8 cellular contexts compared by ENCODE assay signal in the genomic region with DNA sequence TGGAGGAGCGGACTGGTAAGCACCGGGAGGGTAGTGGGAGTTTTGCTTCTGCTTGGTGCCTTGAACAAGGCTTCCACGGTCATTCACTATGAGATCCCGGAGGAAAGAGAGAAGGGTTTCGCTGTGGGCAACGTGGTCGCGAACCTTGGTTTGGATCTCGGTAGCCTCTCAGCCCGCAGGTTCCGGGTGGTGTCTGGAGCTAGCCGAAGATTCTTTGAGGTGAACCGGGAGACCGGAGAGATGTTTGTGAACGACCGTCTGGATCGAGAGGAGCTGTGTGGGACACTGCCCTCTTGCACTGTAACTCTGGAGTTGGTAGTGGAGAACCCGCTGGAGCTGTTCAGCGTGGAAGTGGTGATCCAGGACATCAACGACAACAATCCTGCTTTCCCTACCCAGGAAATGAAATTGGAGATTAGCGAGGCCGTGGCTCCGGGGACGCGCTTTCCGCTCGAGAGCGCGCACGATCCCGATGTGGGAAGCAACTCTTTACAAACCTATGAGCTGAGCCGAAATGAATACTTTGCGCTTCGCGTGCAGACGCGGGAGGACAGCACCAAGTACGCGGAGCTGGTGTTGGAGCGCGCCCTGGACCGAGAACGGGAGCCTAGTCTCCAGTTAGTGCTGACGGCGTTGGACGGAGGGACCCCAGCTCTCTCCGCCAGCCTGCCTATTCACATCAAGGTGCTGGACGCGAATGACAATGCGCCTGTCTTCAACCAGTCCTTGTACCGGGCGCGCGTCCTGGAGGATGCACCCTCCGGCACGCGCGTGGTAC. TPM values are rescaled to one million over a fixed set of nuclear protein-coding genes. Genes with fewer than 3 reads are reported as not detected.
A peak's percentile ranks its signal among the peaks of the same experiment; 100 is the strongest.
DNase-seq lines count a peak whose midpoint lies in the region; ATAC-seq, FAIRE-seq and TF ChIP-seq lines count a peak whose summit lies in the region.

No MANE protein-coding gene starts in this region.

- H3K9me3 ChIP-seq in kidney (ENCODE audit: control insufficient read depth in 1 of 2, low read length in 2 of 2), result no peaks in the 10 kb centered on the region

- H3K36me3 Mint-ChIP-seq in stimulated activated naive B cell treated with anti-CD40 and anti-IgM and Interleukin-4, amounts not matched to agents 10 μg/mL and 1 μg/mL and 100 μg/mL, for 72 hours, result peaks cover 0 to 5% of the 10 kb centered on the region in 2 donors

- no peaks in the 10 kb centered on the region for H3K27me3 ChIP-seq in bronchial epithelial cell (ENCODE audit: control insufficient read depth, insufficient read depth, low read length)

- peak overlapping the region; percentile 82 to 94 for H3K4me3 Mint-ChIP-seq in stimulated activated naive B cell treated with anti-CD40 and anti-IgM and Interleukin-4, amounts not matched to agents 10 μg/mL and 1 μg/mL and 100 μg/mL, for 72 hours

- TF ChIP-seq CTCF in GM10266 (IDR thresholded peaks at IDR 0.05; ENCODE audit: control insufficient read depth, insufficient read depth, low read depth, missing control alignments), result no peak
- no peak for TF ChIP-seq CTCF in bronchial epithelial cell (IDR thresholded peaks at IDR 0.05; ENCODE audit: insufficient read depth, low read length, severe bottlenecking)
- no peak for TF ChIP-seq CTCF in kidney (IDR thresholded peaks at IDR 0.05; ENCODE audit: borderline replicate concordance, extremely low read depth, insufficient read depth)

- H3K4me1 ChIP-seq in kidney (ENCODE audit: control insufficient read depth in 1 of 2, insufficient read depth in 1 of 2, low read depth in 1 of 2, low read length in 2 of 2), result peaks cover 4 to 20% of the 10 kb centered on the region in 2 donors

- H3K27me3 Mint-ChIP-seq in stimulated activated naive B cell treated with anti-CD40 and anti-IgM and Interleukin-4, amounts not matched to agents 10 μg/mL and 1 μg/mL and 100 μg/mL, for 72 hours, result peaks cover 55 to 73% of the 10 kb centered on the region in 2 donors

- H3K9ac ChIP-seq in kidney (ENCODE audit: low read length in 2 of 2), result peak overlapping the region; percentile 50 to 76

- no peak for FAIRE-seq in bronchial epithelial cell (lab: Jason Lieb, UNC)
- FAIRE-seq in kidney (lab: Jason Lieb, UNC), result no peak

- ATAC-seq in HG02884 (IDR thresholded peaks at IDR 0.05; ENCODE audit: unreplicated experiment), result peak; percentile 18
- peak; percentile 19 to 45 for ATAC-seq in stimulated activated naive B cell treated with anti-CD40 and anti-IgM and Interleukin-4, amounts not matched to agents 10 μg/mL and 1 μg/mL and 100 μg/mL, for 72 hours (replicated peaks)

- no peaks in the 10 kb centered on the region for H3K9me3 Mint-ChIP-seq in stimulated activated naive B cell treated with anti-CD40 and anti-IgM and Interleukin-4, amounts not matched to agents 10 μg/mL and 1 μg/mL and 100 μg/mL, for 72 hours

- peak overlapping the region; percentile 88 for H3K27ac Mint-ChIP-seq in stimulated activated naive B cell treated with anti-CD40 and anti-IgM and Interleukin-4, amounts not matched to agents 10 μg/mL and 1 μg/mL and 100 μg/mL, for 72 hours

- H3K27ac ChIP-seq in kidney (ENCODE audit: low read depth in 2 of 2, low read length in 2 of 2), result peak overlapping the region; percentile 76 to 80

- DNase-seq in A172 (ENCODE audit: low spot score) (peak; percentile 70), GM10266 (ENCODE audit: extremely low spot score) (peak; percentile 19), NCI-H510A treated with DMSO at 0.1 percent for 48 hours (lab: John Stamatoyannopoulos, UW) (peak; percentile 38), bronchial epithelial cell (ENCODE audit: low read depth) (peak; percentile 52), kidney (peak; percentile 84), D341Med (ENCODE audit: low spot score) (no peak)
- DNase-seq in stimulated activated naive B cell treated with anti-CD40 and anti-IgM and Interleukin-4, amounts not matched to agents 10 μg/mL and 1 μg/mL and 100 μg/mL, for 72 hours, result no peak

- H3K4me1 Mint-ChIP-seq in stimulated activated naive B cell treated with anti-CD40 and anti-IgM and Interleukin-4, amounts not matched to agents 10 μg/mL and 1 μg/mL and 100 μg/mL, for 72 hours, result peaks cover 18 to 29% of the 10 kb centered on the region in 2 donors

- H3K36me3 ChIP-seq in bronchial epithelial cell (ENCODE audit: control insufficient read depth, insufficient read depth, low read length) (peaks cover 1% of the 10 kb centered on the region), kidney (ENCODE audit: control insufficient read depth in 1 of 2, insufficient read depth in 2 of 2, low read length in 2 of 2) (no peaks in the 10 kb centered on the region)

- peak overlapping the region; percentile 56 for H3K4me3 ChIP-seq in bronchial epithelial cell (ENCODE audit: low read depth, low read length)
- peak overlapping the region; percentile 75 to 86 for H3K4me3 ChIP-seq in kidney (ENCODE audit: low read length in 2 of 2)

- intact Hi-C loops in kidney (cut with DNase I), result no loop called here

RNA-seq across cellular contexts. Expression of a gene that starts 0.6 kb away (rescaled TPM):
- 46.6 and 51.7 TPM in 2 replicates for total RNA-seq in A172 (2014; rRNA removed; shearing (Covaris generic))
- total RNA-seq in bronchial epithelial cell (9.5 and 17.4 TPM in 2 replicates), kidney (51.5 TPM)
- polyA plus RNA-seq in kidney (ENCODE audit: insufficient read depth, low read depth, low replicate concordance), result 41.0 TPM

RNA-seq across cellular contexts. Expression of a gene that starts 8.5 kb away (rescaled TPM):
- total RNA-seq in A172 (2014; rRNA removed; shearing (Covaris generic)), result 0.22 TPM in 1 of 2 replicates, not detected in the other
- total RNA-seq in bronchial epithelial cell, result 0.53 and 0.90 TPM in 2 replicates
- total RNA-seq in kidney, result 1.5 TPM
- not detected for polyA plus RNA-seq in kidney (ENCODE audit: insufficient read depth, low read depth, low replicate concordance)

RNA-seq across cellular contexts. Expression of a gene that starts 12.6 kb away (rescaled TPM):
- total RNA-seq in A172 (2014; rRNA removed; shearing (Covaris generic)), result 1.1 and 3.7 TPM in 2 replicates
- total RNA-seq in bronchial epithelial cell (0.26 and 0.77 TPM in 2 replicates), kidney (1.4 TPM)
- not detected for polyA plus RNA-seq in kidney (ENCODE audit: insufficient read depth, low read depth, low replicate concordance)

RNA-seq across cellular contexts. Expression of a gene that starts 46.0 kb away (rescaled TPM):
- total RNA-seq in A172 (2014; rRNA removed; shearing (Covaris generic)), result 0.31 TPM in 1 of 2 replicates, not detected in the other
- 0.79 and 1.4 TPM in 2 replicates for total RNA-seq in bronchial epithelial cell
- total RNA-seq in kidney, result 4.0 TPM
- 0.24 TPM for polyA plus RNA-seq in kidney (ENCODE audit: insufficient read depth, low read depth, low replicate concordance)

RNA-seq across cellular contexts. Expression of a gene that starts 55.5 kb away (rescaled TPM):
- total RNA-seq in A172 (2014; rRNA removed; shearing (Covaris generic)), result 0.19 and 0.89 TPM in 2 replicates
- total RNA-seq in bronchial epithelial cell (1.6 and 3.2 TPM in 2 replicates), kidney (3.6 TPM)
- 0.37 TPM for polyA plus RNA-seq in kidney (ENCODE audit: insufficient read depth, low read depth, low replicate concordance)

Comparison
In these comparisons a context has a peak if more than half of its experiments do, and no peak if none do; other contexts are left out.
1. DNase-seq: peak in A172 (single experiment), GM10266 (single experiment), NCI-H510A treated with DMSO at 0.1 percent for 48 hours (single experiment), bronchial epithelial cell (single experiment) and kidney (single experiment); none in stimulated activated naive B cell treated with anti-CD40 and anti-IgM and Interleukin-4, amounts not matched to agents 10 μg/mL and 1 μg/mL and 100 μg/mL, for 72 hours (single experiment) and D341Med (single experiment).